16 cellular contexts compared by ENCODE assay signal in genomic region chr3:4531478-4532025, GRCh38. TPM values are rescaled to one million over a fixed set of nuclear protein-coding genes. Genes with fewer than 3 reads are reported as not detected.
DNase-seq lines count a peak whose midpoint lies in the region; ATAC-seq and TF ChIP-seq lines count a peak whose summit lies in the region.
"Had no signal": no experiment of that assay in that cellular context is flagged by ENCODE, and none has a peak within 500 bp of the region (broad histone marks: within the 10 kb centered on the region; RNA-seq: fewer than 3 reads in every experiment).

No MANE protein-coding gene starts in this region.

- H3K4me1 ChIP-seq in upper lobe of right lung, result peaks cover 49% of the 10 kb centered on the region

- H3K9me3 ChIP-seq in upper lobe of right lung, result no peaks in the 10 kb centered on the region
- H3K9me3 ChIP-seq: tibial nerve had no signal

- no peak overlapping the region for H3K27ac ChIP-seq in upper lobe of right lung

- CTCF ChIA-PET in activated B cell treated with CpG ODN at 0.5 μM for 24 hours (lab: Charles Lee), result no interaction called here

- H3K36me3 ChIP-seq in upper lobe of right lung, result no peaks in the 10 kb centered on the region
- H3K36me3 ChIP-seq: tibial nerve had no signal

- POLR2A ChIA-PET in activated B cell treated with CpG ODN at 0.5 μM for 24 hours (lab: Charles Lee), result interaction anchor here (0.5 to 0.6 kb wide), 2 partner anchors 11 to 25 kb away, joined by 4 read pairs; no protein-coding TSS in a partner anchor

- no peaks in the 10 kb centered on the region for H3K27me3 ChIP-seq in upper lobe of right lung
- H3K27me3 ChIP-seq: tibial nerve had no signal

- DNase-seq in Right ventricle myocardium inferior (ENCODE audit: missing footprints) (no peak), cardiac septum (ENCODE audit: low spot score) (no peak), activated B cell treated with CpG ODN at 0.5 μM for 24 hours (no peak), kidney glomerular epithelial cell (lab: John Stamatoyannopoulos, UW) (peak; percentile 20), upper lobe of right lung (no peak), NCI-H187 treated with DMSO at 0.1 percent for 48 hours (lab: John Stamatoyannopoulos, UW) (no peak), SIG-M5 treated with dmso at 0.1 percent for 504 hours (lab: John Stamatoyannopoulos, UW; ENCODE audit: unreplicated experiment) (no peak)
- DNase-seq: activated naive CD4-positive, alpha-beta T cell treated with Interleukin-2 at 50 U/mL for 16 hours; erythroblast; hypothalamus; NCI-H146; NCI-H526; SIG-M5; stimulated activated CD4-positive, alpha-beta T cell treated with anti-CD3 and anti-CD28 coated beads, Interleukin-15, amount 100 ng/mL, for 24 hours had no signal

- no peaks in the 10 kb centered on the region for H3K9me3 Mint-ChIP-seq in activated B cell treated with CpG ODN at 0.5 μM for 24 hours

- ATAC-seq in Right ventricle myocardium inferior (peak; percentile 4), activated B cell treated with CpG ODN at 0.5 μM for 24 hours (ENCODE audit: low read depth) (no peak), upper lobe of right lung (peak; percentile 65), HG03432 (IDR thresholded peaks at IDR 0.05; ENCODE audit: unreplicated experiment) (no peak)

- TF ChIP-seq CTCF in activated B cell treated with CpG ODN at 0.5 μM for 24 hours (IDR thresholded peaks at IDR 0.05) (no peak), upper lobe of right lung (IDR thresholded peaks at IDR 0.05) (no peak)

- intact Hi-C loops in Right ventricle myocardium inferior (cut with DNase I) (loop anchor here (5.0 kb wide), 1 partner anchor 51 kb away; no protein-coding TSS in a partner anchor), cardiac septum (cut with DNase I) (no loop called here), activated B cell treated with CpG ODN at 0.5 μM for 24 hours (cut with micrococcal nuclease) (loop anchor here (5.0 kb wide), 1 partner anchor 41 kb away; no protein-coding TSS in a partner anchor), upper lobe of right lung (cut with DNase I) (no loop called here)

- H3K27ac Mint-ChIP-seq in activated B cell treated with CpG ODN at 0.5 μM for 24 hours, result peak overlapping the region; percentile 2

- H3K4me1 Mint-ChIP-seq in activated B cell treated with CpG ODN at 0.5 μM for 24 hours, result peaks cover 85% of the 10 kb centered on the region

- no peak overlapping the region for H3K4me3 Mint-ChIP-seq in activated B cell treated with CpG ODN at 0.5 μM for 24 hours

- H3K4me3 ChIP-seq in upper lobe of right lung, result no peak overlapping the region
- H3K4me3 ChIP-seq: tibial nerve had no signal

- H3K36me3 Mint-ChIP-seq in activated B cell treated with CpG ODN at 0.5 μM for 24 hours (ENCODE audit: low read depth), result peaks cover 35% of the 10 kb centered on the region

- no peaks in the 10 kb centered on the region for H3K27me3 Mint-ChIP-seq in activated B cell treated with CpG ODN at 0.5 μM for 24 hours

RNA-seq across cellular contexts. Expression of gene ITPR1, which starts 38.4 kb away (rescaled TPM):
- total RNA-seq in Right ventricle myocardium inferior (22.4 TPM), cardiac septum (19.5 TPM), activated B cell treated with CpG ODN at 0.5 μM for 24 hours (116 and 143 TPM in 2 replicates), upper lobe of right lung (91.7 TPM)

Comparison
In these comparisons a context has a peak if more than half of its experiments do, and no peak if none do; other contexts are left out.
1. intact Hi-C loops: an anchor here in Right ventricle myocardium inferior (5.0 kb wide) and activated B cell treated with CpG ODN at 0.5 μM for 24 hours (5.0 kb wide); none called in cardiac septum and upper lobe of right lung.
2. ATAC-seq: peak in Right ventricle myocardium inferior (single experiment) and upper lobe of right lung (single experiment); none in activated B cell treated with CpG ODN at 0.5 μM for 24 hours (single experiment) and HG03432 (single experiment).